ENCODE assay signal across 8 cellular contexts in the genomic region with DNA sequence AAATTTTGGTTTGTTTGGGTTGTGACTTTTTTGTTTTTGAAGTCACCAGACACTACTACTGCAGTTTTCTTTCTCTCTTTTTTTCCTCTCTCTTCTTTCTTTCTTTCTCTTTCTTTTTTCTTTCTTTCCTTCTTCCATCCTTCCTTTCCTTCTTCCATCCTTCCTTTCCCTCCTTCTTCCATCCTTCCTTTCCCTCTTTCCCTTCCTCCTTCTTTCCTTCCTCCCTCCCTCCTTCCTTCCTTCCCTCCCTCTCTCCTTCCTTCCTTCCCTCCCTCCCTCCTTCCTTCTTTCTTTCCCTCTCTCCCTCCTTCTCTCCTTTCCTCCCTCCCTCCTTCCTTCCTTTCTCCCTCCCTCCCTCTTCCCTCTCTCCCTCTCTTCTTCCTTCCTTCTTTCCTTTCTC.
"Had no signal": no experiment of that assay in that cellular context is flagged by ENCODE, and none has a peak within 500 bp of the region (broad histone marks: within the 10 kb centered on the region; RNA-seq: fewer than 3 reads in every experiment).

No MANE protein-coding gene starts in this region.

- H3K9ac ChIP-seq: KMS-11 had no signal

- H3K9me3 ChIP-seq: HAP-1 had no signal

- DNase-seq: GOT3, Karpas-422, KBM-7 had no signal

- H3K27ac ChIP-seq: KMS-11 had no signal

- H3K4me2 ChIP-seq: KMS-11 had no signal

- H3K4me3 ChIP-seq: HAP-1 had no signal

- ATAC-seq: HCT116 had no signal

- H3K36me3 ChIP-seq: HAP-1 had no signal

- FAIRE-seq: H54, HTR-8/SVneo had no signal
